ENCODE assay signal across 23 cellular contexts in the genomic region with DNA sequence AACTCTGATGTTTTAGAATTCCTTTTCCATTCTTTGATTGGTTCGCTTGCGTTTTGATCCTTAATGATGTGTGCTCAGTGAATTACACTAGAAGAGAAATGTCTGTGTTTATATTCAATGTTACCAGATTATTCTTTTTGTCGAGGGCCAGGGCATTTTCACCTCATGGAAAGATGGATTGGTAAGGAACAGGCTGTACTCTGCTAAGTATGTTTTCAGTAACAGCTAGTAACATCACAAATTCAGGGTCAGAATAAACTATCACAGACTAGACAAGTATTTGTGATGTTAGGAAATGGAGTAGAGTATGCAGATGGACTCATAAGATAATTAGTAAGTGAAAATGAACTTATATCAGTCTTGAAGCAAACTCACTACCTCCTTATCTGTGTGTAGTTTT.
"Had no signal": no experiment of that assay in that cellular context is flagged by ENCODE, and none has a peak within 500 bp of the region (broad histone marks: within the 10 kb centered on the region; RNA-seq: fewer than 3 reads in every experiment).

No MANE protein-coding gene starts in this region.

- ATAC-seq: foreskin keratinocyte; heart left ventricle; natural killer cell; pancreas; psoas muscle; right lobe of liver; stimulated activated effector memory CD8-positive, alpha-beta T cell treated with anti-CD3 and anti-CD28 coated beads, Interleukin-12 subunit alpha, Interleukin-12 subunit beta, amount 100 ng/mL, for 72 hours; stimulated activated naive CD8-positive, alpha-beta T cell treated with anti-CD3 and anti-CD28 coated beads, Interleukin-15, Interleukin-2, amounts not matched to agents 100 U/mL and 50 U/mL, for 24 hours had no signal

- H3K27me3 ChIP-seq: dorsolateral prefrontal cortex, foreskin keratinocyte, heart left ventricle, pancreas, right lobe of liver, suprapubic skin, thyroid gland, upper lobe of left lung, vagina had no signal

- H3K4me3 ChIP-seq: dorsolateral prefrontal cortex, heart left ventricle, pancreas, psoas muscle, right lobe of liver, suprapubic skin, thyroid gland, upper lobe of left lung, vagina had no signal

- H3K9me3 Mint-ChIP-seq: natural killer cell; stimulated activated effector memory CD8-positive, alpha-beta T cell treated with anti-CD3 and anti-CD28 coated beads, Interleukin-12 subunit alpha, Interleukin-12 subunit beta, amount 100 ng/mL, for 72 hours had no signal

- H3K36me3 ChIP-seq: heart left ventricle, pancreas, right lobe of liver, suprapubic skin, thyroid gland, upper lobe of left lung, vagina had no signal

- H3K4me1 Mint-ChIP-seq: stimulated activated effector memory CD8-positive, alpha-beta T cell treated with anti-CD3 and anti-CD28 coated beads, Interleukin-12 subunit alpha, Interleukin-12 subunit beta, amount 100 ng/mL, for 72 hours had no signal

- H3K27ac ChIP-seq: dorsolateral prefrontal cortex, epithelial cell of prostate, foreskin keratinocyte, heart left ventricle, pancreas, psoas muscle, right lobe of liver, suprapubic skin, thyroid gland, vagina had no signal

- H3K4me3 Mint-ChIP-seq: natural killer cell; stimulated activated effector memory CD8-positive, alpha-beta T cell treated with anti-CD3 and anti-CD28 coated beads, Interleukin-12 subunit alpha, Interleukin-12 subunit beta, amount 100 ng/mL, for 72 hours had no signal

- DNase-seq: cortex of kidney; dorsolateral prefrontal cortex; effector CD8-positive, alpha-beta T cell; foreskin keratinocyte; heart left ventricle; hippocampal formation; kidney glomerular epithelial cell; mammary epithelial cell; natural killer cell; occipital lobe; pancreas; psoas muscle; retina; right lobe of liver; stimulated activated CD4-positive, alpha-beta T cell treated with anti-CD3 and anti-CD28 coated beads, Interleukin-4, amount 100 ng/mL, for 1 hour; stimulated activated CD8-positive, alpha-beta memory T cell treated with anti-CD3 and anti-CD28 coated beads, Interleukin-4, amount 100 ng/mL, for 48 hours; stimulated activated naive CD8-positive, alpha-beta T cell treated with anti-CD3 and anti-CD28 coated beads, Interleukin-15, Interleukin-2, amounts not matched to agents 100 U/mL and 50 U/mL, for 24 hours; thyroid gland; upper lobe of left lung had no signal

- H3K27ac Mint-ChIP-seq: natural killer cell; stimulated activated effector memory CD8-positive, alpha-beta T cell treated with anti-CD3 and anti-CD28 coated beads, Interleukin-12 subunit alpha, Interleukin-12 subunit beta, amount 100 ng/mL, for 72 hours had no signal

- H3K9me3 ChIP-seq: heart left ventricle, pancreas, psoas muscle, right lobe of liver, suprapubic skin, thyroid gland, upper lobe of left lung, vagina had no signal

- H3K36me3 Mint-ChIP-seq: natural killer cell; stimulated activated effector memory CD8-positive, alpha-beta T cell treated with anti-CD3 and anti-CD28 coated beads, Interleukin-12 subunit alpha, Interleukin-12 subunit beta, amount 100 ng/mL, for 72 hours had no signal

- H3K4me1 ChIP-seq: foreskin keratinocyte, psoas muscle, right lobe of liver, thyroid gland had no signal
